ENCODE assay signal across 8 cellular contexts in genomic region chr19:42324655-42325307, GRCh38. TPM values are rescaled to one million over a fixed set of nuclear protein-coding genes. Genes with fewer than 3 reads are reported as not detected.
DNase-seq lines count a peak whose midpoint lies in the region; ATAC-seq and TF ChIP-seq lines count a peak whose summit lies in the region.

No MANE protein-coding gene starts in this region.

- H3K9me3 ChIP-seq in MM.1S (replicated peaks; ENCODE audit: insufficient read depth, low read length): no peaks in the 10 kb centered on the region
- no peaks in the 10 kb centered on the region for H3K9me3 ChIP-seq in duodenal mucosa (ENCODE audit: control insufficient read depth in 1 of 2, low read length in 2 of 2)
- H3K9me3 ChIP-seq in neural cell (ENCODE audit: low read length): no peaks in the 10 kb centered on the region
- no peaks in the 10 kb centered on the region for H3K9me3 ChIP-seq in gastroesophageal sphincter

- H2AFZ ChIP-seq in MM.1S (ENCODE audit: low read length): peak overlapping the region; percentile 79
- H2AFZ ChIP-seq in neural cell (ENCODE audit: low read depth, low read length): no peak overlapping the region

- H3F3A ChIP-seq in MM.1S (ENCODE audit: insufficient read depth, low read length): no peaks in the 10 kb centered on the region
- no peaks in the 10 kb centered on the region for H3F3A ChIP-seq in neural cell (ENCODE audit: insufficient read depth, low read length, poor library complexity, severe bottlenecking)

- H3K4me1 ChIP-seq in MM.1S (ENCODE audit: low read length): no peaks in the 10 kb centered on the region
- peaks cover 13 to 18% of the 10 kb centered on the region in 2 donors for H3K4me1 ChIP-seq in duodenal mucosa (ENCODE audit: control insufficient read depth in 1 of 2, insufficient read depth in 2 of 2, low read length in 2 of 2)
- peaks cover 0 to 51% (median 35%) of the 10 kb centered on the region in 3 donors for H3K4me1 ChIP-seq in gastroesophageal sphincter

- H3K9ac ChIP-seq in MM.1S (ENCODE audit: low read length): no peak overlapping the region; the same call in 1 of the 2 replicates
- peak overlapping the region; percentile 15 to 91 for H3K9ac ChIP-seq in duodenal mucosa (ENCODE audit: low read depth in 1 of 2, low read length in 2 of 2)
- peak overlapping the region; percentile 24 for H3K9ac ChIP-seq in neural cell (ENCODE audit: low read length)

- WGBS in gastroesophageal sphincter (ENCODE audit: low coverage in 1 of 2), 2 donors: 3% methylated on average over 12 to 13 of the region's 38 CpGs

- H3K4me3 ChIP-seq in MM.1S (ENCODE audit: low read length): peak overlapping the region; percentile 45
- H3K4me3 ChIP-seq in duodenal mucosa (ENCODE audit: low read depth in 1 of 2, low read length in 2 of 2): peak overlapping the region; percentile 32 to 92
- peak overlapping the region; percentile 93 for H3K4me3 ChIP-seq in neural cell (ENCODE audit: low read length)
- peak overlapping the region in 1 of 2 donors; percentile 94 for H3K4me3 ChIP-seq in gastroesophageal sphincter

- H3K27me3 ChIP-seq in MM.1S (replicated peaks; ENCODE audit: insufficient read depth, low read length) (peaks cover 40% of the 10 kb centered on the region), duodenal mucosa (ENCODE audit: control insufficient read depth in 1 of 2, insufficient read depth in 2 of 2, low read length in 2 of 2) (peaks cover 20 to 23% of the 10 kb centered on the region in 2 donors), neural cell (ENCODE audit: insufficient read depth, low read depth, low read length) (peaks cover 32% of the 10 kb centered on the region), gastroesophageal sphincter (peaks cover 33% of the 10 kb centered on the region)

- TF ChIP-seq RAD21 in neural cell (conservative IDR thresholded peaks at IDR 0.05): no peak

- TF ChIP-seq CTCF in C4-2B (conservative IDR thresholded peaks at IDR 0.05): peak; percentile 80; the same call in 1 of the 2 replicates
- no peak; the same call in 1 of the 2 replicates for TF ChIP-seq CTCF in MM.1S (IDR thresholded peaks at IDR 0.05; ENCODE audit: low read length)
- TF ChIP-seq CTCF in neural cell (IDR thresholded peaks at IDR 0.05; ENCODE audit: poor library complexity, severe bottlenecking): peak; percentile 98
- TF ChIP-seq CTCF in gastroesophageal sphincter (IDR thresholded peaks at IDR 0.05): no peak

- H4K20me1 ChIP-seq in MM.1S (ENCODE audit: insufficient read depth, low read length) (no peaks in the 10 kb centered on the region), neural cell (ENCODE audit: insufficient read depth) (no peaks in the 10 kb centered on the region)

- no peak for TF ChIP-seq EP300 in neural cell (conservative IDR thresholded peaks at IDR 0.05; ENCODE audit: poor library complexity, severe bottlenecking)
- no peak for TF ChIP-seq EP300 in gastroesophageal sphincter (IDR thresholded peaks at IDR 0.05)

- no peak for TF ChIP-seq POLR2A in gastroesophageal sphincter (IDR thresholded peaks at IDR 0.05)

- no peak for DNase-seq in MM.1S
- DNase-seq in epidermal melanocyte (ENCODE audit: insufficient read length, low spot score): no peak
- no peak for DNase-seq in NCI-H2196 treated with DMSO at 0.1 percent for 48 hours (lab: John Stamatoyannopoulos, UW; ENCODE audit: unreplicated experiment)

- H3K9me2 ChIP-seq in MM.1S (replicated peaks; ENCODE audit: insufficient read depth, low read length) (no peaks in the 10 kb centered on the region), neural cell (ENCODE audit: insufficient read depth, low read length) (no peaks in the 10 kb centered on the region)

- H3K79me2 ChIP-seq in MM.1S (ENCODE audit: low read length): peaks cover 20% of the 10 kb centered on the region
- peaks cover 36% of the 10 kb centered on the region for H3K79me2 ChIP-seq in neural cell (replicated peaks; ENCODE audit: insufficient read depth, low read length)

- ATAC-seq in gastroesophageal sphincter (no peak), HG03175 (IDR thresholded peaks at IDR 0.05; ENCODE audit: unreplicated experiment) (no peak)

- H3K36me3 ChIP-seq in MM.1S (replicated peaks; ENCODE audit: insufficient read depth, low read length) (no peaks in the 10 kb centered on the region), duodenal mucosa (ENCODE audit: control insufficient read depth in 1 of 2, insufficient read depth in 2 of 2, low read length in 2 of 2) (no peaks in the 10 kb centered on the region), neural cell (ENCODE audit: insufficient read depth, low read length) (no peaks in the 10 kb centered on the region), gastroesophageal sphincter (no peaks in the 10 kb centered on the region)

- H3K27ac ChIP-seq in C4-2B: peak overlapping the region; percentile 80
- H3K27ac ChIP-seq in MM.1S (ENCODE audit: low read length): no peak overlapping the region
- no peak overlapping the region for H3K27ac ChIP-seq in duodenal mucosa (ENCODE audit: low read depth, low read length)
- no peak overlapping the region for H3K27ac ChIP-seq in neural cell (ENCODE audit: low read length)
- H3K27ac ChIP-seq in gastroesophageal sphincter: peak overlapping the region in 2 of 4 donors; percentile 76 to 80

- H3K4me2 ChIP-seq in MM.1S (ENCODE audit: low read depth, low read length) (peak overlapping the region; percentile 75), neural cell (ENCODE audit: low read length) (no peak overlapping the region)

TF ChIP-seq in neural cell, 6 proteins besides CTCF, POLR2A, EP300 and RAD21:
- TF ChIP-seq MXI1 (conservative IDR thresholded peaks at IDR 0.05; ENCODE audit: poor library complexity, severe bottlenecking) (no peak), SMC3 (conservative IDR thresholded peaks at IDR 0.05; ENCODE audit: poor library complexity) (peak; percentile 92)
TF ChIP-seq in neural cell: peak in this region for 1.

RNA-seq across cellular contexts. Expression of gene MEGF8, which starts 0.7 kb away (rescaled TPM):
- 21.5 and 22.5 TPM in 2 replicates for polyA plus RNA-seq in neural cell
- polyA minus RNA-seq in neural cell: 58.2 and 71.8 TPM in 2 replicates
- total RNA-seq in gastroesophageal sphincter: 10 to 100 TPM; 13.9 to 44.4 (median 18.1) TPM

RNA-seq across cellular contexts. Expression of gene TMEM145, which starts 11.7 kb away (rescaled TPM):
- 30.9 and 35.3 TPM in 2 replicates for polyA plus RNA-seq in neural cell
- 44.6 and 45.0 TPM in 2 replicates for polyA minus RNA-seq in neural cell
- total RNA-seq in gastroesophageal sphincter: under 1 TPM in 1 of 4 donors, not detected in 3; 0.27 TPM

RNA-seq across cellular contexts. Expression of gene PAFAH1B3, which starts 22.4 kb away (rescaled TPM):
- polyA plus RNA-seq in neural cell: 727 and 741 TPM in 2 replicates
- 247 and 260 TPM in 2 replicates for polyA minus RNA-seq in neural cell
- 10 to 100 TPM in 1 of 4 donors, 1 to 10 TPM in 2, under 1 TPM in 1; 0.93 to 13.6 (median 5.8) TPM for total RNA-seq in gastroesophageal sphincter

RNA-seq across cellular contexts. Expression of gene PRR19, which starts 22.8 kb away (rescaled TPM):
- 1.4 and 2.4 TPM in 2 replicates for polyA plus RNA-seq in neural cell
- polyA minus RNA-seq in neural cell: 2.1 and 3.4 TPM in 2 replicates
- total RNA-seq in gastroesophageal sphincter: under 1 TPM in 1 of 4 donors, not detected in 3; 0.93 TPM

RNA-seq across cellular contexts. Expression of gene CIC, which starts 55.7 kb away (rescaled TPM):
- 10.8 and 23.1 TPM in 2 replicates for polyA plus RNA-seq in neural cell
- polyA minus RNA-seq in neural cell: 29.0 and 31.0 TPM in 2 replicates
- total RNA-seq in gastroesophageal sphincter: 10 to 100 TPM; 31.4 to 69.4 (median 49.0) TPM

Comparison
In these comparisons a context has a peak if more than half of its experiments do, and no peak if none do; other contexts are left out.
1. CTCF ChIP-seq: peak in C4-2B (single experiment) and neural cell (single experiment); none in MM.1S (single experiment) and gastroesophageal sphincter (0 of 4).